In the genomic region with DNA sequence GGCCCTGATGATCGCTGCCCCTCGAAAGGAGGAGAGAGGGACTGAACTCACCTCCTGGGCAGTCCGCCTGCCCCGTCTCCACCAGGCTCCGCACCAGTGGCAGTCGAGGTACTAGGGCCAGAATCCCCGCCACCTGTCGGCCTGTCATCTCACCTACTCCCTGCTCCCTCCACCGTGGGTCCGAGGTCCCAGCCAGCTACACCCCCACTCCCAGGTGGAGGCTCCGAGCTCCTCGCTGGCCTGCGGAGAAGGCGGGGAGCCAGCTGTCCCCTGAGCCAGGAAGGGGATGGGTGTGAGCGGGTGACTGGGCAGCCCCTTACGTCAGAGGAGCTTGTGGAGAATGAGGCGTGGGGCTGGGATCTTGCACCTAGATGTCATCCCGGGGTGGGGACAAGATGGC, we compare ENCODE assay signal across 15 cellular contexts.
"Had no signal": no experiment of that assay in that cellular context is flagged by ENCODE, and none has a peak within 500 bp of the region (broad histone marks: within the 10 kb centered on the region; RNA-seq: fewer than 3 reads in every experiment).

No MANE protein-coding gene starts in this region.

- H3K36me3 ChIP-seq: tibial nerve had no signal

- H3K4me3 ChIP-seq: body of pancreas, mucosa of descending colon, skin epidermis, tibial nerve had no signal

- DNase-seq: activated B cell treated with CpG ODN at 0.5 μM for 24 hours; activated CD4-positive, alpha-beta T cell treated with anti-CD3 and anti-CD28 coated beads, Interleukin-2, amount 10 ng/mL, durations not matched to agents 24 days and 14 days; body of pancreas; dermis blood vessel endothelial cell; endodermal cell; erythroblast; hippocampal formation; immature natural killer cell; left colon; mucosa of descending colon; naive thymus-derived CD8-positive, alpha-beta T cell; occipital lobe; T-helper 1 cell had no signal

- H3K9me3 ChIP-seq: body of pancreas, mucosa of descending colon, tibial nerve had no signal

- H3K4me1 ChIP-seq: body of pancreas, tibial nerve had no signal

- H3K27me3 ChIP-seq: body of pancreas, tibial nerve had no signal

- H3K27ac ChIP-seq: body of pancreas, skin epidermis, tibial nerve had no signal
